19 cellular contexts compared by ENCODE assay signal in the genomic region with DNA sequence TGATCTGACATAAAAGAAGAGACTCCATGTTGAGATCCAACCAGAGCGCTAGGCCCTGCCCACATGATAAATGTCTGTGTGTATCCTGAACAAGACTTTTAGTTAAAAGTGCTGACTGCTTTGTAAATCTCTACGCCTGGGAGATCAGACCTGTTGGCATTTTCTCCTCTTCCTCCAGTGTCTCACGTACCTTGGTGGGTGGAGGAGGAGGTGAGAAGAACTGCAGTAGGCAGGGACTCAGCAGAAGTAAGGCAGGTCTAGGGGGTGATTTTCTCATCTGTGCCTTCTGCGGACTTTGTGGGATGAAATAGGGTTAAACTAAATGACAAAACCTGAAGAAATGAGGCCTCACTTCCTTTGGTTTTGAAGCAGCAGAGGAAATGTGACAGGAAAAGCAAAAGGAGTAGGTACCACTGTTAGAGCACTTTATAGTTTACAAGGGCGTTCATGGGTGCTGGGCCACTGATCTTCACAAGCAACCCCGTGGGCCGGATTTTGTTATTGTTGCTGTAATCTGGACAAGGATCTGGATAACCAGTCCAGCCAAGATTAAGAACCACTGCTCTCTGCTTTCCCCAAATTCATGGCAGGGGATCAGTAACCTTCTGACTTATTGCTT. TPM values are rescaled to one million over a fixed set of nuclear protein-coding genes. Genes with fewer than 3 reads are reported as not detected.
DNase-seq lines count a peak whose midpoint lies in the region; FAIRE-seq lines count a peak whose summit lies in the region.
"Had no signal": no experiment of that assay in that cellular context is flagged by ENCODE, and none has a peak within 500 bp of the region (broad histone marks: within the 10 kb centered on the region; RNA-seq: fewer than 3 reads in every experiment).

No MANE protein-coding gene starts in this region.

- no peak overlapping the region for H4K91ac ChIP-seq in neuronal stem cell (ENCODE audit: low read depth, low read length, poor library complexity)

- no CpG with 5 or more reads among the region's 7 CpGs for WGBS in neuronal stem cell (ENCODE audit: extremely low coverage in 2 of 2, insufficient read length in 2 of 2, insufficient replicate concordance in 1 of 2), 2 donors

- H3K36me3 ChIP-seq in CD8-positive, alpha-beta memory T cell (ENCODE audit: insufficient read depth, low read length) = no peaks in the 10 kb centered on the region
- H3K36me3 ChIP-seq in SK-N-MC (ENCODE audit: insufficient read depth, low read length) (peaks cover 13% of the 10 kb centered on the region), neuronal stem cell (replicated peaks in 1 of 2; ENCODE audit: control insufficient read depth in 2 of 2, insufficient read depth in 2 of 2, low read length in 2 of 2) (no peaks in the 10 kb centered on the region)
- H3K36me3 ChIP-seq: gastroesophageal sphincter, HAP-1, neutrophil had no signal

- H2AFZ ChIP-seq in neuronal stem cell (ENCODE audit: low read length) = peak overlapping the region; percentile 13

- no peak overlapping the region for H3K14ac ChIP-seq in neuronal stem cell (ENCODE audit: low read length)

- peaks cover 14 to 27% (median 14%) of the 10 kb centered on the region in 3 donors for H3K4me1 Mint-ChIP-seq in CD8-positive, alpha-beta memory T cell
- peaks cover 38% of the 10 kb centered on the region for H3K4me1 Mint-ChIP-seq in activated naive CD4-positive, alpha-beta T cell treated with anti-CD3 and anti-CD28 coated beads, Interleukin-2, amount 50 U/mL, for 24 hours
- H3K4me1 Mint-ChIP-seq: memory B cell had no signal

- H3K4me1 ChIP-seq in CD8-positive, alpha-beta memory T cell (ENCODE audit: insufficient read depth, low read length) = peaks cover 28% of the 10 kb centered on the region
- peaks cover 2 to 7% of the 10 kb centered on the region in 2 donors for H3K4me1 ChIP-seq in neuronal stem cell (ENCODE audit: control insufficient read depth in 2 of 2, insufficient read depth in 1 of 2, low read depth in 1 of 2, low read length in 2 of 2)

- peak overlapping the region in 6 of 7 donors; percentile 24 to 60 (median 48) for H3K4me3 Mint-ChIP-seq in CD8-positive, alpha-beta memory T cell
- peak overlapping the region; percentile 46 for H3K4me3 Mint-ChIP-seq in activated naive CD4-positive, alpha-beta T cell treated with anti-CD3 and anti-CD28 coated beads, Interleukin-2, amount 50 U/mL, for 24 hours
- H3K4me3 Mint-ChIP-seq: memory B cell had no signal

- H3K4me2 ChIP-seq in neuronal stem cell (ENCODE audit: insufficient read depth, low read length, poor library complexity, severe bottlenecking) = no peak overlapping the region

- POLR2A ChIA-PET in CD8-positive, alpha-beta memory T cell (lab: Charles Lee) = no interaction called here

- no peaks in the 10 kb centered on the region for H3K79me1 ChIP-seq in neuronal stem cell (ENCODE audit: low read depth, low read length)

- no peak overlapping the region for H2BK5ac ChIP-seq in neuronal stem cell (ENCODE audit: low read length)

- H3K9me3 Mint-ChIP-seq in CD8-positive, alpha-beta memory T cell = no peaks in the 10 kb centered on the region
- no peaks in the 10 kb centered on the region for H3K9me3 Mint-ChIP-seq in activated naive CD4-positive, alpha-beta T cell treated with anti-CD3 and anti-CD28 coated beads, Interleukin-2, amount 50 U/mL, for 24 hours
- H3K9me3 Mint-ChIP-seq: memory B cell had no signal

- no peak overlapping the region for H2AK5ac ChIP-seq in neuronal stem cell (ENCODE audit: low read depth, low read length)

- H3K9ac ChIP-seq in SK-N-MC (ENCODE audit: insufficient read length) (no peak overlapping the region), neuronal stem cell (ENCODE audit: low read depth, low read length, poor library complexity) (no peak overlapping the region)

- no peak overlapping the region for H3K23ac ChIP-seq in neuronal stem cell (ENCODE audit: low read depth, low read length, poor library complexity)

- FAIRE-seq in RCC 7860 (lab: Jason Lieb, UNC) = no peak
- FAIRE-seq: colon, GM12891, TTC549 had no signal

- no peaks in the 10 kb centered on the region for H3K27me3 ChIP-seq in CD8-positive, alpha-beta memory T cell (ENCODE audit: insufficient read depth, low read length, poor library complexity, severe bottlenecking)
- peaks cover 0 to 11% (median 0%) of the 10 kb centered on the region in 3 experiments for H3K27me3 ChIP-seq in neuronal stem cell (ENCODE audit: control insufficient read depth in 3 of 3, insufficient read depth in 3 of 3, low read depth in 1 of 3, low read length in 3 of 3)
- H3K27me3 ChIP-seq: gastroesophageal sphincter, neutrophil had no signal

- peak in 2 of 5 donors; percentile 13 to 25 for DNase-seq in CD8-positive, alpha-beta memory T cell
- DNase-seq in SK-N-MC (ENCODE audit: low read depth, low spot score) (no peak), neuronal stem cell (ENCODE audit: low spot score) (no peak), RCC 7860 (ENCODE audit: low spot score) (no peak), GM19238 (ENCODE audit: insufficient read length, low spot score) (no peak), CD1c-positive myeloid dendritic cell (ENCODE audit: extremely low spot score) (no peak)
- DNase-seq: aorta, SHP77 treated with DMSO at 0.1 percent for 48 hours had no signal

- no peak overlapping the region for H4K8ac ChIP-seq in neuronal stem cell (ENCODE audit: low read depth, low read length)

- H3K9me3 ChIP-seq in CD8-positive, alpha-beta memory T cell (ENCODE audit: low read length) = no peaks in the 10 kb centered on the region
- H3K9me3 ChIP-seq in SK-N-MC (ENCODE audit: low read depth, low read length) = no peaks in the 10 kb centered on the region
- peaks cover 0 to 2% of the 10 kb centered on the region in 2 donors for H3K9me3 ChIP-seq in neuronal stem cell (replicated peaks in 1 of 2; ENCODE audit: control insufficient read depth in 2 of 2, insufficient read depth in 1 of 2, low read depth in 1 of 2, low read length in 2 of 2)
- H3K9me3 ChIP-seq: gastroesophageal sphincter, HAP-1, neutrophil had no signal

- no peaks in the 10 kb centered on the region for H3K27me3 Mint-ChIP-seq in CD8-positive, alpha-beta memory T cell
- H3K27me3 Mint-ChIP-seq in activated naive CD4-positive, alpha-beta T cell treated with anti-CD3 and anti-CD28 coated beads, Interleukin-2, amount 50 U/mL, for 24 hours = no peaks in the 10 kb centered on the region
- H3K27me3 Mint-ChIP-seq: memory B cell had no signal

- peaks cover 0 to 2% (median 0%) of the 10 kb centered on the region in 3 donors for H3K36me3 Mint-ChIP-seq in CD8-positive, alpha-beta memory T cell
- H3K36me3 Mint-ChIP-seq in activated naive CD4-positive, alpha-beta T cell treated with anti-CD3 and anti-CD28 coated beads, Interleukin-2, amount 50 U/mL, for 24 hours = peaks cover 5% of the 10 kb centered on the region

- CTCF ChIA-PET in CD8-positive, alpha-beta memory T cell (lab: Charles Lee) = no interaction called here

- peak overlapping the region; percentile 7 for H3K4me3 ChIP-seq in CD8-positive, alpha-beta memory T cell (ENCODE audit: low read length)
- H3K4me3 ChIP-seq in SK-N-MC (no peak overlapping the region), neuronal stem cell (ENCODE audit: low read length in 2 of 2) (no peak overlapping the region)
- H3K4me3 ChIP-seq: gastroesophageal sphincter, HAP-1 had no signal

- H3K18ac ChIP-seq in neuronal stem cell (ENCODE audit: low read length) = no peak overlapping the region

- H2BK12ac ChIP-seq in neuronal stem cell (ENCODE audit: low read length) = no peak overlapping the region

- no peak overlapping the region for H3K4ac ChIP-seq in neuronal stem cell (ENCODE audit: low read length)

- H2BK120ac ChIP-seq in neuronal stem cell (ENCODE audit: low read depth, low read length) = no peak overlapping the region

- no peak overlapping the region for H3K27ac ChIP-seq in CD8-positive, alpha-beta memory T cell (ENCODE audit: low read depth, low read length)
- H3K27ac ChIP-seq in SK-N-MC (peak overlapping the region; percentile 42; the same call in 1 of the 2 replicates), neuronal stem cell (replicated peaks; ENCODE audit: low read length) (no peak overlapping the region)
- H3K27ac ChIP-seq: C4-2B, epithelial cell of prostate, neutrophil had no signal

- H2BK15ac ChIP-seq in neuronal stem cell (ENCODE audit: low read length) = no peak overlapping the region

- H3K27ac Mint-ChIP-seq in CD8-positive, alpha-beta memory T cell = peak overlapping the region; percentile 43 to 91 (median 79)
- peak overlapping the region; percentile 87 for H3K27ac Mint-ChIP-seq in activated naive CD4-positive, alpha-beta T cell treated with anti-CD3 and anti-CD28 coated beads, Interleukin-2, amount 50 U/mL, for 24 hours
- H3K27ac Mint-ChIP-seq: memory B cell had no signal

RNA-seq across cellular contexts. Expression of a gene that starts 36.7 kb away (rescaled TPM):
- total RNA-seq in CD8-positive, alpha-beta memory T cell = not detected
- polyA plus RNA-seq in CD8-positive, alpha-beta memory T cell = not detected
- polyA plus RNA-seq in neuronal stem cell (2013, experiment 1 of 2) = not detected
- polyA plus RNA-seq in neuronal stem cell (2013, experiment 2 of 2) = not detected
- total RNA-seq: aorta, gastroesophageal sphincter, sciatic nerve had no signal
- polyA plus RNA-seq: aorta had no signal
